Comparison of ENCODE assay signal across 23 cellular contexts in the genomic region with DNA sequence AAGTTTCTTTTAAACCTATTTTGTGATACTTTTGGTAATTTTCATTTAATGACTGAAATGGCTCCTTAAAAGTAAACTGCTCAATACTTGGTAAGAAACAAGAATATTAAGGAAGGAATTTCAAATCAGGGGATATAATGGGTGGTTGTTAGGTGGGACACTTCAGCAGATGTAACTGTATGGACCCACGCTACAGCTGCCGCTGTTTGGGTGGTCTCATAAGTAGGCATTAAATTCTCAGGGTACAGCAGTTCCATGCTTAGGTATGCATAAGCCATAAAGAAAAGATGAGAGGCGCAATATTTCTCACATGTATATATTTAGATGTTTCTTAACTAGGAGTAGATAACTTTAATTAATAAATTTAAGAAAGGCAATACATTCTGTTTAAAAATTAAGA. TPM values are rescaled to one million over a fixed set of nuclear protein-coding genes. Genes with fewer than 3 reads are reported as not detected.
A peak's percentile ranks its signal among the peaks of the same experiment; 100 is the strongest.
DNase-seq lines count a peak whose midpoint lies in the region; ATAC-seq, FAIRE-seq and TF ChIP-seq lines count a peak whose summit lies in the region.
"Had no signal": no experiment of that assay in that cellular context is flagged by ENCODE, and none has a peak within 500 bp of the region (broad histone marks: within the 10 kb centered on the region; RNA-seq: fewer than 3 reads in every experiment).

No MANE protein-coding gene starts in this region.

- CTCF ChIA-PET in GM12878 (lab: Yijun Ruan, JAX): no interaction called here

- FAIRE-seq in GM12878 (lab: Jason Lieb, UNC): no peak
- FAIRE-seq: A549, D721Med, G401.6, GM12892, GM19239 had no signal

- in situ Hi-C loops in GM12878 (cut with MboI): no loop called here

- no peak for TF ChIP-seq CTCF in GM12878 (IDR thresholded peaks at IDR 0.05 in 2 of 3, conservative IDR thresholded peaks at IDR 0.05 in 1 of 3; ENCODE audit: control insufficient read depth in 2 of 3, extremely low read depth in 1 of 3, insufficient read depth in 1 of 3, low read depth in 3 of 3, low read length in 3 of 3)

- H2AFZ ChIP-seq in GM12878 (ENCODE audit: control insufficient read depth, low read depth, low read length): no peak overlapping the region

- SMC1A ChIA-PET in GM12878 (lab: Charles Lee; ENCODE audit: uncharacterized antibody, unreplicated experiment): interaction anchor here (1.1 to 2.4 kb wide), 4 partner anchors 13 to 52 kb away, joined by 3 to 7 read pairs (median 3); no protein-coding TSS in a partner anchor

- H3K27me3 ChIP-seq in SJCRH30 (no peaks in the 10 kb centered on the region), GM12878 (replicated peaks in 1 of 2; ENCODE audit: control insufficient read depth in 2 of 2, insufficient read depth in 2 of 2, low read length in 1 of 2) (no peaks in the 10 kb centered on the region)
- H3K27me3 ChIP-seq: BLaER1 treated with 17β-estradiol and CSF1 and Interleukin-3, amounts not matched to agents 10 nM and 100 nM had no signal

- no peak for TF ChIP-seq EP300 in GM12878 (IDR thresholded peaks at IDR 0.05; ENCODE audit: borderline replicate concordance in 1 of 2, control insufficient read depth in 1 of 2, low read depth in 2 of 2, low read length in 2 of 2)

- intact Hi-C loops in GM12878 (cut with micrococcal nuclease; ENCODE audit: unreplicated experiment): no loop called here

- ATAC-seq in GM12878: no peak
- no peak for ATAC-seq in GM21381 (IDR thresholded peaks at IDR 0.05; ENCODE audit: unreplicated experiment)
- ATAC-seq: A549; CD8-positive, alpha-beta T cell had no signal

- H3K36me3 ChIP-seq in SJCRH30 (peaks cover 2% of the 10 kb centered on the region), GM12878 (ENCODE audit: control insufficient read depth in 2 of 2, insufficient read depth in 2 of 2, low read length in 1 of 2) (peaks cover 0 to 8% of the 10 kb centered on the region in 2 experiments; a peak in 3 of 4 replicates)
- H3K36me3 ChIP-seq: BLaER1 treated with 17β-estradiol and CSF1 and Interleukin-3, amounts not matched to agents 10 nM and 100 nM had no signal

- H3K9me3 ChIP-seq in SJCRH30 (replicated peaks): no peaks in the 10 kb centered on the region
- H3K9me3 ChIP-seq in GM12878 (replicated peaks; ENCODE audit: control insufficient read depth, insufficient read depth, low read length): 0 out of 3 replicates have a peak, but pooled peaks cover 2% of the 10 kb centered on the region
- H3K9me3 ChIP-seq: A549; BLaER1 treated with 17β-estradiol and CSF1 and Interleukin-3, amounts not matched to agents 10 nM and 100 nM; Caco-2 had no signal

- BruUV-seq in GM12878 (replicated peaks; lab: Mats Ljungman, UMichigan): TSS peak; percentile 18

- no peaks in the 10 kb centered on the region for H4K20me1 ChIP-seq in GM12878 (ENCODE audit: control insufficient read depth, insufficient read depth)
- H4K20me1 ChIP-seq: BLaER1 treated with 17β-estradiol and CSF1 and Interleukin-3, amounts not matched to agents 10 nM and 100 nM had no signal

- TF ChIP-seq RAD21 in GM12878 (IDR thresholded peaks at IDR 0.05; ENCODE audit: insufficient read depth, low read depth, low read length): no peak

- 98% methylated on average over 3 of the region's 3 CpGs for WGBS in GM12878 (ENCODE audit: insufficient coverage, insufficient replicate concordance, low lambda C conversion rate, missing lambda C conversion rate)

- H3K79me2 ChIP-seq in GM12878 (ENCODE audit: control insufficient read depth, insufficient read depth, low read length): no peaks in the 10 kb centered on the region

- peak overlapping the region; percentile 79 for H3K27ac ChIP-seq in SJCRH30
- H3K27ac ChIP-seq in GM12878 (ENCODE audit: control insufficient read depth, insufficient read depth): no peak overlapping the region
- H3K27ac ChIP-seq: 22Rv1; A549; BLaER1 treated with 17β-estradiol and CSF1 and Interleukin-3, amounts not matched to agents 10 nM and 100 nM; C4-2B had no signal

- no peak for TF ChIP-seq POLR2A in GM12878 (IDR thresholded peaks at IDR 0.05; ENCODE audit: low read depth, low read length)

- POLR2A ChIA-PET in GM12878 (lab: Charles Lee): interaction anchor here (0.9 to 1.5 kb wide), 2 partner anchors 19 to 42 kb away, joined by 3 to 4 read pairs; no protein-coding TSS in a partner anchor

- H3K4me1 ChIP-seq in SJCRH30 (peaks cover 22% of the 10 kb centered on the region), GM12878 (ENCODE audit: control insufficient read depth, insufficient read depth, low read length) (no peaks in the 10 kb centered on the region)
- H3K4me1 ChIP-seq: A549; BLaER1 treated with 17β-estradiol and CSF1 and Interleukin-3, amounts not matched to agents 10 nM and 100 nM; Caco-2 had no signal

- H3K4me3 ChIP-seq in SJCRH30 (peak overlapping the region; percentile 2; the same call in 1 of the 2 replicates), GM12878 (no peak overlapping the region)
- H3K4me3 ChIP-seq: A549; BLaER1 treated with 17β-estradiol and CSF1 and Interleukin-3, amounts not matched to agents 10 nM and 100 nM had no signal

- no peak overlapping the region for H3K4me2 ChIP-seq in GM12878 (ENCODE audit: control insufficient read depth, insufficient read depth)
- H3K4me2 ChIP-seq: A549; BLaER1 treated with 17β-estradiol and CSF1 and Interleukin-3, amounts not matched to agents 10 nM and 100 nM had no signal

- H3K9ac ChIP-seq in GM12878 (ENCODE audit: control insufficient read depth, insufficient read depth, low read length): no peak overlapping the region
- H3K9ac ChIP-seq: BLaER1 treated with 17β-estradiol and CSF1 and Interleukin-3, amounts not matched to agents 10 nM and 100 nM had no signal

- RAD21 ChIA-PET in GM12878 (lab: Charles Lee; ENCODE audit: unreplicated experiment): no interaction called here

- peak; percentile 59 for DNase-seq in DMS 273 (lab: John Stamatoyannopoulos, UW; ENCODE audit: unreplicated experiment)
- DNase-seq in DMS 273 treated with DMSO at 0.1 percent for 48 hours (lab: John Stamatoyannopoulos, UW): no peak
- DNase-seq in NCI-H524 (lab: John Stamatoyannopoulos, UW): peak; percentile 55 to 74
- DNase-seq in SJCRH30: peak; percentile 76 to 87
- DNase-seq in GM12878 (ENCODE audit: low read depth, low spot score): no peak
- no peak for DNase-seq in hippocampal formation (lab: John Stamatoyannopoulos, UW)
- DNase-seq: AML-193; Caco-2; Calu3; CD4-positive, alpha-beta T cell; CD8-positive, alpha-beta T cell; DMS79 treated with DMSO at 0.1 percent for 48 hours; GF-D8 had no signal

TF ChIP-seq in GM12878, 131 proteins besides CTCF, POLR2A, EP300 and RAD21 (continues in another document):
- TF ChIP-seq TCF3 (IDR thresholded peaks at IDR 0.05; ENCODE audit: borderline replicate concordance, insufficient read depth, low read depth, low read length): no peak
- no peak for TF ChIP-seq JUND (IDR thresholded peaks at IDR 0.05; ENCODE audit: low read depth, low read length)
- TF ChIP-seq, protein P1, sequence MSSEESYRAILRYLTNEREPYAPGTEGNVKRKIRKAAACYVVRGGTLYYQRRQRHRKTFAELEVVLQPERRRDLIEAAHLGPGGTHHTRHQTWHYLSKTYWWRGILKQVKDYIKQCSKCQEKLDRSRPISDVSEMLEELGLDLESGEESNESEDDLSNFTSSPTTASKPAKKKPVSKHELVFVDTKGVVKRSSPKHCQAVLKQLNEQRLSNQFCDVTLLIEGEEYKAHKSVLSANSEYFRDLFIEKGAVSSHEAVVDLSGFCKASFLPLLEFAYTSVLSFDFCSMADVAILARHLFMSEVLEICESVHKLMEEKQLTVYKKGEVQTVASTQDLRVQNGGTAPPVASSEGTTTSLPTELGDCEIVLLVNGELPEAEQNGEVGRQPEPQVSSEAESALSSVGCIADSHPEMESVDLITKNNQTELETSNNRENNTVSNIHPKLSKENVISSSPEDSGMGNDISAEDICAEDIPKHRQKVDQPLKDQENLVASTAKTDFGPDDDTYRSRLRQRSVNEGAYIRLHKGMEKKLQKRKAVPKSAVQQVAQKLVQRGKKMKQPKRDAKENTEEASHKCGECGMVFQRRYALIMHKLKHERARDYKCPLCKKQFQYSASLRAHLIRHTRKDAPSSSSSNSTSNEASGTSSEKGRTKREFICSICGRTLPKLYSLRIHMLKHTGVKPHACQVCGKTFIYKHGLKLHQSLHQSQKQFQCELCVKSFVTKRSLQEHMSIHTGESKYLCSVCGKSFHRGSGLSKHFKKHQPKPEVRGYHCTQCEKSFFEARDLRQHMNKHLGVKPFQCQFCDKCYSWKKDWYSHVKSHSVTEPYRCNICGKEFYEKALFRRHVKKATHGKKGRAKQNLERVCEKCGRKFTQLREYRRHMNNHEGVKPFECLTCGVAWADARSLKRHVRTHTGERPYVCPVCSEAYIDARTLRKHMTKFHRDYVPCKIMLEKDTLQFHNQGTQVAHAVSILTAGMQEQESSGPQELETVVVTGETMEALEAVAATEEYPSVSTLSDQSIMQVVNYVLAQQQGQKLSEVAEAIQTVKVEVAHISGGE (CRISPR knock-in tag; IDR thresholded peaks at IDR 0.05): no peak

RNA-seq across cellular contexts. Expression of a gene that starts 35.0 kb away (rescaled TPM):
- total RNA-seq in SJCRH30 (2014; rRNA removed; shearing (Covaris generic)): 6.1 and 7.3 TPM in 2 replicates
- total RNA-seq in GM12878 (2013; cell fraction: nucleolus; rRNA removed): 51.4 and 55.7 TPM in 2 replicates
- 4.7 and 5.8 TPM in 2 replicates for total RNA-seq in GM12878 (2014; rRNA removed)
- total RNA-seq in GM12878 (2014; rRNA removed; fragmentation: Illumina TruSeq; extraction: Trizol): 5.8 and 6.1 TPM in 2 replicates
- 4.4 and 5.6 TPM in 2 replicates for total RNA-seq in GM12878 (2021)
- polyA plus RNA-seq in GM12878 (2011; ENCODE audit: low read depth): 2.1 TPM
- 13.5 and 20.4 TPM in 2 replicates for polyA plus RNA-seq in GM12878 (2011; rRNA removed)
- polyA plus RNA-seq in GM12878 (2011; cell fraction: cytosol; rRNA removed): 5.3 and 5.8 TPM in 2 replicates
- 33.4 and 41.9 TPM in 2 replicates for polyA plus RNA-seq in GM12878 (2011; cell fraction: nucleus; rRNA removed)
- polyA plus RNA-seq in GM12878 (2012): 3.0 and 3.9 TPM in 2 replicates
- 2.3 and 2.5 TPM in 2 replicates for polyA plus RNA-seq in GM12878 (2014; fragmentation: Illumina TruSeq; extraction: Trizol)
- 1 to 10 TPM; 1.1 to 1.9 TPM for polyA plus RNA-seq in GM12878 (2014; fragmentation: Nextera tagmentation; extraction: Ambion mirVana)
- polyA plus RNA-seq in GM12878 (2014; rRNA removed): 1.8 and 2.4 TPM in 2 replicates
- polyA plus RNA-seq in GM12878 (2016; fragmentation: Nextera tagmentation; extraction: Ambion mirVana): 1 to 10 TPM; 3.6 to 6.0 TPM
- polyA minus RNA-seq in GM12878 (2011; rRNA and poly(A)+ RNA removed): 49.5 and 53.5 TPM in 2 replicates
- polyA minus RNA-seq in GM12878 (2011; cell fraction: cytosol; rRNA and poly(A)+ RNA removed): 6.8 and 10.3 TPM in 2 replicates
- polyA minus RNA-seq in GM12878 (2011; cell fraction: nucleus; rRNA and poly(A)+ RNA removed): 110 and 164 TPM in 2 replicates
- total RNA-seq: A172; Caco-2; Calu3; CD4-positive, alpha-beta T cell had no signal
- polyA plus RNA-seq: A549 had no signal

Comparison
In these comparisons a context has a peak if more than half of its experiments do, and no peak if none do; other contexts are left out.
1. DNase-seq: peak in DMS 273 (single experiment), NCI-H524 (2 of 2) and SJCRH30 (2 of 2); none in DMS 273 treated with DMSO at 0.1 percent for 48 hours (single experiment), GM12878 (single experiment) and hippocampal formation (0 of 2).